In genomic region chr18:58697131-58697530, GRCh38 we compare ENCODE assay signal across 17 cellular contexts. TPM values are rescaled to one million over a fixed set of nuclear protein-coding genes. Genes with fewer than 3 reads are reported as not detected.
A peak's percentile ranks its signal among the peaks of the same experiment; 100 is the strongest.
DNase-seq lines count a peak whose midpoint lies in the region; ATAC-seq lines count a peak whose summit lies in the region.
"Had no signal": no experiment of that assay in that cellular context is flagged by ENCODE, and none has a peak within 500 bp of the region (broad histone marks: within the 10 kb centered on the region; RNA-seq: fewer than 3 reads in every experiment).

No MANE protein-coding gene starts in this region.

- H3K27me3 Mint-ChIP-seq in activated CD8-positive, alpha-beta memory T cell treated with anti-CD3 and anti-CD28 coated beads, Interleukin-2, amount 10 ng/mL, durations not matched to agents 7 days and 5 days: no peaks in the 10 kb centered on the region
- no peaks in the 10 kb centered on the region for H3K27me3 Mint-ChIP-seq in activated naive CD8-positive, alpha-beta T cell treated with anti-CD3 and anti-CD28 coated beads for 36 hours
- H3K27me3 Mint-ChIP-seq in natural killer cell treated with Interleukin-12 subunit alpha and Interleukin-12 subunit beta and Interleukin-15 and Interleukin-18, amount 100 ng/mL, for 72 hours: no peaks in the 10 kb centered on the region

- peaks cover 40% of the 10 kb centered on the region for H3K36me3 Mint-ChIP-seq in activated CD8-positive, alpha-beta memory T cell treated with anti-CD3 and anti-CD28 coated beads, Interleukin-2, amount 10 ng/mL, durations not matched to agents 7 days and 5 days
- H3K36me3 Mint-ChIP-seq in activated naive CD8-positive, alpha-beta T cell treated with anti-CD3 and anti-CD28 coated beads for 36 hours: peaks cover 40% of the 10 kb centered on the region
- H3K36me3 Mint-ChIP-seq in natural killer cell treated with Interleukin-12 subunit alpha and Interleukin-12 subunit beta and Interleukin-15 and Interleukin-18, amount 100 ng/mL, for 72 hours: peaks cover 20% of the 10 kb centered on the region

- no peak for DNase-seq in activated CD8-positive, alpha-beta memory T cell treated with anti-CD3 and anti-CD28 coated beads, Interleukin-2, amount 10 ng/mL, durations not matched to agents 7 days and 5 days
- no peak for DNase-seq in activated CD8-positive, alpha-beta memory T cell treated with anti-CD3 and anti-CD28 coated beads for 24 hours
- DNase-seq in OCI-M1 (lab: John Stamatoyannopoulos, UW): peak; percentile 71
- DNase-seq in activated naive CD8-positive, alpha-beta T cell treated with anti-CD3 and anti-CD28 coated beads for 36 hours: no peak
- DNase-seq in natural killer cell treated with Interleukin-12 subunit alpha and Interleukin-12 subunit beta and Interleukin-15 and Interleukin-18, amount 100 ng/mL, for 72 hours (ENCODE audit: low spot score): no peak
- DNase-seq: activated CD8-positive, alpha-beta memory T cell treated with anti-CD3 and anti-CD28 coated beads, Interleukin-2, amount 50 U/mL, for 4 hours; adrenal gland; dorsolateral prefrontal cortex; NCI-H1105; NCI-H510A; stimulated activated CD4-positive, alpha-beta T cell treated with anti-CD3 and anti-CD28 coated beads, Interleukin-4, amount 100 ng/mL, for 4 hours; uterus had no signal

- CTCF ChIA-PET in activated CD8-positive, alpha-beta memory T cell treated with anti-CD3 and anti-CD28 coated beads, Interleukin-2, amount 10 ng/mL, durations not matched to agents 7 days and 5 days (lab: Charles Lee): no interaction called here

- H3K4me1 Mint-ChIP-seq in activated CD8-positive, alpha-beta memory T cell treated with anti-CD3 and anti-CD28 coated beads, Interleukin-2, amount 10 ng/mL, durations not matched to agents 7 days and 5 days: peaks cover 48% of the 10 kb centered on the region
- peaks cover 62% of the 10 kb centered on the region for H3K4me1 Mint-ChIP-seq in activated naive CD8-positive, alpha-beta T cell treated with anti-CD3 and anti-CD28 coated beads for 36 hours
- H3K4me1 Mint-ChIP-seq in natural killer cell treated with Interleukin-12 subunit alpha and Interleukin-12 subunit beta and Interleukin-15 and Interleukin-18, amount 100 ng/mL, for 72 hours (ENCODE audit: low read depth in 2 of 2): peaks cover 31 to 50% of the 10 kb centered on the region in 2 donors

- peak overlapping the region; percentile 38 for H3K4me3 Mint-ChIP-seq in activated CD8-positive, alpha-beta memory T cell treated with anti-CD3 and anti-CD28 coated beads, Interleukin-2, amount 10 ng/mL, durations not matched to agents 7 days and 5 days
- H3K4me3 Mint-ChIP-seq in activated naive CD8-positive, alpha-beta T cell treated with anti-CD3 and anti-CD28 coated beads for 36 hours: peak overlapping the region; percentile 70
- H3K4me3 Mint-ChIP-seq in natural killer cell treated with Interleukin-12 subunit alpha and Interleukin-12 subunit beta and Interleukin-15 and Interleukin-18, amount 100 ng/mL, for 72 hours: peak overlapping the region; percentile 40

- ATAC-seq in activated CD8-positive, alpha-beta memory T cell treated with anti-CD3 and anti-CD28 coated beads, Interleukin-2, amount 10 ng/mL, durations not matched to agents 7 days and 5 days: peak; percentile 64
- peak in 1 of 2 donors; percentile 52 for ATAC-seq in natural killer cell treated with Interleukin-12 subunit alpha and Interleukin-12 subunit beta and Interleukin-15 and Interleukin-18, amount 100 ng/mL, for 72 hours
- no peak for ATAC-seq in GM19463 (IDR thresholded peaks at IDR 0.05; ENCODE audit: unreplicated experiment)
- no peak for ATAC-seq in HG03432 (IDR thresholded peaks at IDR 0.05; ENCODE audit: unreplicated experiment)
- no peak for ATAC-seq in HG02588 (IDR thresholded peaks at IDR 0.05; ENCODE audit: unreplicated experiment)
- ATAC-seq: A549, Panc1 had no signal

- H3K9me3 Mint-ChIP-seq in activated CD8-positive, alpha-beta memory T cell treated with anti-CD3 and anti-CD28 coated beads, Interleukin-2, amount 10 ng/mL, durations not matched to agents 7 days and 5 days (ENCODE audit: low read depth): no peaks in the 10 kb centered on the region
- H3K9me3 Mint-ChIP-seq in activated naive CD8-positive, alpha-beta T cell treated with anti-CD3 and anti-CD28 coated beads for 36 hours: peaks cover 16% of the 10 kb centered on the region
- no peaks in the 10 kb centered on the region for H3K9me3 Mint-ChIP-seq in natural killer cell treated with Interleukin-12 subunit alpha and Interleukin-12 subunit beta and Interleukin-15 and Interleukin-18, amount 100 ng/mL, for 72 hours

- H3K27ac Mint-ChIP-seq in activated CD8-positive, alpha-beta memory T cell treated with anti-CD3 and anti-CD28 coated beads, Interleukin-2, amount 10 ng/mL, durations not matched to agents 7 days and 5 days: peak overlapping the region; percentile 69
- no peak overlapping the region for H3K27ac Mint-ChIP-seq in activated naive CD8-positive, alpha-beta T cell treated with anti-CD3 and anti-CD28 coated beads for 36 hours
- peak overlapping the region; percentile 18 to 46 for H3K27ac Mint-ChIP-seq in natural killer cell treated with Interleukin-12 subunit alpha and Interleukin-12 subunit beta and Interleukin-15 and Interleukin-18, amount 100 ng/mL, for 72 hours

RNA-seq across cellular contexts. Expression of gene MALT1, which starts 25.9 kb away (rescaled TPM):
- 10 to 100 TPM; 30.3 to 31.6 TPM for total RNA-seq in activated CD8-positive, alpha-beta memory T cell treated with anti-CD3 and anti-CD28 coated beads, Interleukin-2, amount 10 ng/mL, durations not matched to agents 7 days and 5 days
- 10 to 100 TPM; 46.2 to 46.5 TPM for total RNA-seq in activated naive CD8-positive, alpha-beta T cell treated with anti-CD3 and anti-CD28 coated beads for 36 hours
- 10 to 100 TPM; 26.2 to 47.7 TPM for total RNA-seq in natural killer cell treated with Interleukin-12 subunit alpha and Interleukin-12 subunit beta and Interleukin-15 and Interleukin-18, amount 100 ng/mL, for 72 hours
